Comparison of ENCODE assay signal across 17 cellular contexts in the genomic region with DNA sequence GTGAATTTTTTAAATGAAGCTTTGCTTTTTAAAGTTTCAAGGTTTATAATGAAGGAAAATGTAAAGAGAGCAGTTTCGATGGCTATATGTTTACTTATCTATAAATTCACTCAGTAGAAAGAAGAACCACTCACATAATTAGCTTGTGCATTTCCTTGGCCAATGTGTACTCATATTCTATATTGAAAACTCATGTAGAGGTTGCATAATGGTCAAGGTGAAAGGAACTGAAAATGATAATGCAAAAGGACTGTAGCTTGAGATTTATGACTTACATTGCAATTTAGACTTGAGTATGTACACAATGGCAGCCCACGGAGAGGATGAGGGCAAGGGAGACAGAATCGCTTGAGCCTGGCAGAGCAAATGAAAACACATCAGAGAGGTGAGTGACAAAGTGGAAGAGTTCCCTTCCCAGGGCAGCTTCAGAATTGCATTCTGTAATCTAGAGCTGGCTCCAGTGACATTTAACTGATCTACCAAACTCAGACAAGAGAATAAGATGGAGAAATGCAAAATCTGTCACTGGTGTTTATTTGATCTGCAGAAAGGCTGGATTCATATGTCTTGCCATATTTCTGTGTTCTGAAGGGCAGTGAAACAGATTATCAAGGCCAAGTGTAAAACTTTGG.
A peak's percentile ranks its signal among the peaks of the same experiment; 100 is the strongest.
DNase-seq lines count a peak whose midpoint lies in the region; ATAC-seq, FAIRE-seq and TF ChIP-seq lines count a peak whose summit lies in the region.
"Had no signal": no experiment of that assay in that cellular context is flagged by ENCODE, and none has a peak within 500 bp of the region (broad histone marks: within the 10 kb centered on the region; RNA-seq: fewer than 3 reads in every experiment).

No MANE protein-coding gene starts in this region.

- intact Hi-C loops in GM12878 (cut with micrococcal nuclease; ENCODE audit: unreplicated experiment): loop anchor here (5.0 kb wide), 1 partner anchor 40 kb away; no protein-coding TSS in a partner anchor
- intact Hi-C loops in left colon (cut with DNase I, micrococcal nuclease): no loop called here

- ATAC-seq in HG02798 (IDR thresholded peaks at IDR 0.05; ENCODE audit: poor library complexity, unreplicated experiment): peak; percentile 57
- ATAC-seq in GM12878: peak; percentile 79
- no peak for ATAC-seq in left colon
- no peak for ATAC-seq in HG02884 (IDR thresholded peaks at IDR 0.05; ENCODE audit: unreplicated experiment)
- ATAC-seq: left lobe of liver had no signal

- H3K4me3 ChIP-seq in GM12878: no peak overlapping the region
- H3K4me3 ChIP-seq: sigmoid colon had no signal

- in situ Hi-C loops in GM12878 (cut with MboI): no loop called here
- in situ Hi-C loops in GM13976 (cut with MboI; ENCODE audit: low sequenced_read_pairs, unreplicated experiment): no loop called here

- no peak for TF ChIP-seq CTCF in GM12878 (IDR thresholded peaks at IDR 0.05 in 2 of 3, conservative IDR thresholded peaks at IDR 0.05 in 1 of 3; ENCODE audit: control insufficient read depth in 2 of 3, extremely low read depth in 1 of 3, insufficient read depth in 1 of 3, low read depth in 3 of 3, low read length in 3 of 3)
- TF ChIP-seq CTCF in GM13976 (IDR thresholded peaks at IDR 0.05; ENCODE audit: borderline replicate concordance, control extremely low read depth, extremely low read depth, insufficient read depth, missing control alignments): no peak

- no peaks in the 10 kb centered on the region for H3K36me3 ChIP-seq in GM12878 (ENCODE audit: control insufficient read depth in 2 of 2, insufficient read depth in 2 of 2, low read length in 1 of 2)
- H3K36me3 ChIP-seq: sigmoid colon had no signal

- peaks cover 2% of the 10 kb centered on the region; the same call in 2 of the 3 replicates for H3K9me3 ChIP-seq in GM12878 (replicated peaks; ENCODE audit: control insufficient read depth, insufficient read depth, low read length)
- H3K9me3 ChIP-seq: sigmoid colon had no signal

- WGBS in GM12878 (ENCODE audit: insufficient coverage, insufficient replicate concordance, low lambda C conversion rate, missing lambda C conversion rate): 25% methylated on average over 3 of the region's 3 CpGs

- H3K27me3 ChIP-seq in GM12878 (replicated peaks in 1 of 2; ENCODE audit: control insufficient read depth in 2 of 2, insufficient read depth in 2 of 2, low read length in 1 of 2): no peaks in the 10 kb centered on the region
- H3K27me3 ChIP-seq: sigmoid colon had no signal

- H3K4me1 ChIP-seq in GM12878 (ENCODE audit: control insufficient read depth, insufficient read depth, low read length): no peaks in the 10 kb centered on the region

- TF ChIP-seq RAD21 in GM12878 (IDR thresholded peaks at IDR 0.05; ENCODE audit: insufficient read depth, low read depth, low read length): no peak

- CTCF ChIA-PET in GM12878 (lab: Yijun Ruan, JAX): interaction anchor here (1.1 to 3.1 kb wide), 9 partner anchors 11 to 173 kb away, joined by 3 to 10 read pairs (median 4); no protein-coding TSS in a partner anchor

- RAD21 ChIA-PET in GM12878 (lab: Charles Lee; ENCODE audit: unreplicated experiment): interaction anchor here (0.8 to 2.7 kb wide), 17 partner anchors 18 to 190 kb away, joined by 3 to 22 read pairs (median 4); no protein-coding TSS in a partner anchor

- peak overlapping the region; percentile 20; the same call in 1 of the 2 replicates for H2AFZ ChIP-seq in GM12878 (ENCODE audit: control insufficient read depth, low read depth, low read length)

- SMC1A ChIA-PET in GM12878 (lab: Charles Lee; ENCODE audit: uncharacterized antibody, unreplicated experiment): interaction anchor here (0.5 to 6.4 kb wide), 26 partner anchors 7 to 190 kb away, joined by 3 to 69 read pairs (median 4); no protein-coding TSS in a partner anchor

- H4K20me1 ChIP-seq in GM12878 (ENCODE audit: control insufficient read depth, insufficient read depth): no peaks in the 10 kb centered on the region

- no peak overlapping the region for H3K4me2 ChIP-seq in GM12878 (ENCODE audit: control insufficient read depth, insufficient read depth)

- DNase-seq in GM12891 (ENCODE audit: insufficient read length, low spot score) (no peak), NCI-H187 treated with DMSO at 0.1 percent for 48 hours (lab: John Stamatoyannopoulos, UW) (peak; percentile 76), GM12878 (ENCODE audit: low read depth, low spot score) (peak; percentile 37), C1 segment of cervical spinal cord (lab: John Stamatoyannopoulos, UW) (no peak), left colon (no peak), GM13976 (ENCODE audit: low spot score) (no peak)
- DNase-seq: activated B cell treated with CpG ODN at 0.5 μM for 24 hours; effector CD8-positive, alpha-beta T cell; HFFc6; hippocampal formation; NCI-H2029 treated with DMSO at 0.1 percent for 48 hours; NCI-H526 treated with DMSO at 0.1 percent for 48 hours; sigmoid colon; stimulated activated CD4-positive, alpha-beta T cell treated with anti-CD3 and anti-CD28 coated beads, Interleukin-2, amount 100 ng/mL, for 24 hours had no signal

- TF ChIP-seq EP300 in GM12878 (IDR thresholded peaks at IDR 0.05; ENCODE audit: borderline replicate concordance in 1 of 2, control insufficient read depth in 1 of 2, low read depth in 2 of 2, low read length in 2 of 2): no peak; a peak in 1 of 4 replicates

- H3K27ac ChIP-seq in GM12878 (ENCODE audit: control insufficient read depth, insufficient read depth): no peak overlapping the region
- H3K27ac ChIP-seq: sigmoid colon had no signal

- peak; percentile 31 for FAIRE-seq in GM12891 (lab: Jason Lieb, UNC)
- FAIRE-seq in GM12878 (lab: Jason Lieb, UNC): no peak

- H3K79me2 ChIP-seq in GM12878 (ENCODE audit: control insufficient read depth, insufficient read depth, low read length): no peaks in the 10 kb centered on the region

- no TSS peak for BruUV-seq in GM12878 (replicated peaks; lab: Mats Ljungman, UMichigan)

- POLR2A ChIA-PET in GM12878 (lab: Charles Lee): interaction anchor here (0.9 to 2.5 kb wide), 6 partner anchors 10 to 43 kb away, joined by 3 to 8 read pairs (median 4); no protein-coding TSS in a partner anchor

- no peak overlapping the region for H3K9ac ChIP-seq in GM12878 (ENCODE audit: control insufficient read depth, insufficient read depth, low read length)

- TF ChIP-seq POLR2A in GM12891 (IDR thresholded peaks at IDR 0.05; ENCODE audit: low read depth, low read length) (no peak), GM12878 (IDR thresholded peaks at IDR 0.05; ENCODE audit: low read depth, low read length) (no peak)

TF ChIP-seq in GM12891, 5 proteins besides CTCF, POLR2A, EP300 and RAD21:
- peak; percentile 75 for TF ChIP-seq SPI1 (IDR thresholded peaks at IDR 0.05; ENCODE audit: low read depth, low read length)
- no peak for TF ChIP-seq POU2F2 (IDR thresholded peaks at IDR 0.05; ENCODE audit: low read depth, low read length)

TF ChIP-seq in GM12878, 131 proteins besides CTCF, POLR2A, EP300 and RAD21 (continues in another document):
- TF ChIP-seq ZNF24 (IDR thresholded peaks at IDR 0.05) (peak; percentile 66; the same call in 1 of the 2 replicates), PAX5 (IDR thresholded peaks at IDR 0.05; ENCODE audit: borderline replicate concordance, low read depth, low read length) (no peak), JUNB (IDR thresholded peaks at IDR 0.05) (no peak), RUNX3 (IDR thresholded peaks at IDR 0.05; ENCODE audit: low read length) (peak; percentile 26; the same call in 1 of the 2 replicates), CEBPB (IDR thresholded peaks at IDR 0.05; ENCODE audit: borderline replicate concordance in 1 of 2, low read depth in 2 of 2, low read length in 2 of 2) (0 out of 4 replicates have a peak, but pooled peaks of 1 of the 2 experiments have one; percentile 27), CBFB (IDR thresholded peaks at IDR 0.05; ENCODE audit: low read depth) (no peak), HDAC6 (IDR thresholded peaks at IDR 0.05; ENCODE audit: unreplicated experiment) (no peak), IKZF2 (IDR thresholded peaks at IDR 0.05) (peak in 1 of 2 experiments; percentile 44; a peak in 2 of 4 replicates), SMAD1 (IDR thresholded peaks at IDR 0.05; ENCODE audit: low read depth, partially characterized antibody) (no peak)
- TF ChIP-seq, protein P1, sequence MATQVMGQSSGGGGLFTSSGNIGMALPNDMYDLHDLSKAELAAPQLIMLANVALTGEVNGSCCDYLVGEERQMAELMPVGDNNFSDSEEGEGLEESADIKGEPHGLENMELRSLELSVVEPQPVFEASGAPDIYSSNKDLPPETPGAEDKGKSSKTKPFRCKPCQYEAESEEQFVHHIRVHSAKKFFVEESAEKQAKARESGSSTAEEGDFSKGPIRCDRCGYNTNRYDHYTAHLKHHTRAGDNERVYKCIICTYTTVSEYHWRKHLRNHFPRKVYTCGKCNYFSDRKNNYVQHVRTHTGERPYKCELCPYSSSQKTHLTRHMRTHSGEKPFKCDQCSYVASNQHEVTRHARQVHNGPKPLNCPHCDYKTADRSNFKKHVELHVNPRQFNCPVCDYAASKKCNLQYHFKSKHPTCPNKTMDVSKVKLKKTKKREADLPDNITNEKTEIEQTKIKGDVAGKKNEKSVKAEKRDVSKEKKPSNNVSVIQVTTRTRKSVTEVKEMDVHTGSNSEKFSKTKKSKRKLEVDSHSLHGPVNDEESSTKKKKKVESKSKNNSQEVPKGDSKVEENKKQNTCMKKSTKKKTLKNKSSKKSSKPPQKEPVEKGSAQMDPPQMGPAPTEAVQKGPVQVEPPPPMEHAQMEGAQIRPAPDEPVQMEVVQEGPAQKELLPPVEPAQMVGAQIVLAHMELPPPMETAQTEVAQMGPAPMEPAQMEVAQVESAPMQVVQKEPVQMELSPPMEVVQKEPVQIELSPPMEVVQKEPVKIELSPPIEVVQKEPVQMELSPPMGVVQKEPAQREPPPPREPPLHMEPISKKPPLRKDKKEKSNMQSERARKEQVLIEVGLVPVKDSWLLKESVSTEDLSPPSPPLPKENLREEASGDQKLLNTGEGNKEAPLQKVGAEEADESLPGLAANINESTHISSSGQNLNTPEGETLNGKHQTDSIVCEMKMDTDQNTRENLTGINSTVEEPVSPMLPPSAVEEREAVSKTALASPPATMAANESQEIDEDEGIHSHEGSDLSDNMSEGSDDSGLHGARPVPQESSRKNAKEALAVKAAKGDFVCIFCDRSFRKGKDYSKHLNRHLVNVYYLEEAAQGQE (IDR thresholded peaks at IDR 0.05; ENCODE audit: low read depth, low read length): no peak
- TF ChIP-seq, protein P2, sequence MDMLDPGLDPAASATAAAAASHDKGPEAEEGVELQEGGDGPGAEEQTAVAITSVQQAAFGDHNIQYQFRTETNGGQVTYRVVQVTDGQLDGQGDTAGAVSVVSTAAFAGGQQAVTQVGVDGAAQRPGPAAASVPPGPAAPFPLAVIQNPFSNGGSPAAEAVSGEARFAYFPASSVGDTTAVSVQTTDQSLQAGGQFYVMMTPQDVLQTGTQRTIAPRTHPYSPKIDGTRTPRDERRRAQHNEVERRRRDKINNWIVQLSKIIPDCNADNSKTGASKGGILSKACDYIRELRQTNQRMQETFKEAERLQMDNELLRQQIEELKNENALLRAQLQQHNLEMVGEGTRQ (IDR thresholded peaks at IDR 0.05; ENCODE audit: borderline replicate concordance, low read depth, low read length): no peak

Comparison
In these comparisons a context has a peak if more than half of its experiments do, and no peak if none do; other contexts are left out.
1. DNase-seq: peak in NCI-H187 treated with DMSO at 0.1 percent for 48 hours (single experiment) and GM12878 (single experiment); none in GM12891 (single experiment), C1 segment of cervical spinal cord (0 of 14), left colon (0 of 2) and GM13976 (single experiment).
2. ATAC-seq: peak in HG02798 (single experiment) and GM12878 (single experiment); none in left colon (single experiment) and HG02884 (single experiment).